Comparison of ENCODE assay signal across 8 cellular contexts in the genomic region with DNA sequence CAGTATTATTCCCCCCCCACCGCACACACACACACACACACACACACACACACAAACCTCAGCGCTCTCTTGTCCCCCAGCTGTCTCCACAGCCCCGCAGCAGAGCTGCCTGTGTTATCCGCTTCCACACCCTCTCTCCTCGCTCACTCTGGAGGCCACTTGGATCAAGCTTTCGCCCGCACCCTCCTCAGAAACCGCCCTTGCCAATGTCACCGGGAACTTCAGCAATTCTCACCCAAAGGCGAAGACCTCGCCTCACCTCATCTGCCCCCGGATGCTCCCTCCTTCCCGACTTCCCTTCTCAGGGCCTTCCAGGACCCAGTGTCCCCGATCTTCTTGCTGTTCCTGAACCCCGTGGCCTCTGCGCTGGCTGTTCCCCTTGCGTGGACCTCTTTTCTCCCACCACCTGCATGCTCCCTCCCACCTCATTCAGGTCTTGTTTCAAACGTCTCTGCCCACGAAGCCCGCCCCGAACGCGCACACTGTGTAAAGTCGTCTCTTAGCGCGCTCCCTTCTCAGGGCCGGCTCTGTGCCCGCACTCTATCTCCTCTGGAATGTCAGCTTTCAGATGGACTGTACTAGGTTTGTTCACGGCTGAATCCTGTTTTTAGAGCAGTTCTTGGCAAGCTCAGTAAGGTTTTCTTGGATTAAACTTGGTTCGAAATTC. TPM values are rescaled to one million over a fixed set of nuclear protein-coding genes. Genes with fewer than 3 reads are reported as not detected.
DNase-seq lines count a peak whose midpoint lies in the region; ATAC-seq and TF ChIP-seq lines count a peak whose summit lies in the region.

No MANE protein-coding gene starts in this region.

- peak overlapping the region; percentile 80 for H3K4me2 ChIP-seq in SK-N-SH
- H3K4me2 ChIP-seq in osteoblast (ENCODE audit: insufficient read depth, low read length): peak overlapping the region; percentile 84

- H3K9ac ChIP-seq in SK-N-SH: no peak overlapping the region

- peaks cover 49% of the 10 kb centered on the region for H3K4me1 Mint-ChIP-seq in Calu3 (ENCODE audit: low read depth, unreplicated experiment)

- BruUV-seq in Calu3 (replicated peaks; lab: Mats Ljungman, UMichigan): no TSS peak

- H3K27ac ChIP-seq in SK-N-SH (ENCODE audit: low read depth in 2 of 2, low read length in 1 of 2): no peak overlapping the region; a peak in 1 of 4 replicates
- H3K27ac ChIP-seq in osteoblast (ENCODE audit: low read depth, low read length): no peak overlapping the region

- H3K4me1 ChIP-seq in SK-N-SH (ENCODE audit: control insufficient read depth in 1 of 2, insufficient read depth in 2 of 2, low read depth in 1 of 2, low read length in 1 of 2) (peaks cover 0 to 21% of the 10 kb centered on the region in 2 experiments; a peak in 1 of 4 replicates), osteoblast (ENCODE audit: insufficient read depth, low read length) (peaks cover 5% of the 10 kb centered on the region)

- peaks cover 27% of the 10 kb centered on the region for H3F3A ChIP-seq in SK-N-SH (replicated peaks; ENCODE audit: insufficient read depth)

- POLR2A ChIA-PET in SK-N-SH (lab: Yijun Ruan, JAX): no interaction called here

- H2AFZ ChIP-seq in SK-N-SH (ENCODE audit: low read depth): no peak overlapping the region; the same call in 1 of the 2 replicates
- H2AFZ ChIP-seq in osteoblast (ENCODE audit: low read length): no peak overlapping the region

- H3K27me3 ChIP-seq in SK-N-SH (ENCODE audit: insufficient read depth) (no peaks in the 10 kb centered on the region), osteoblast (ENCODE audit: insufficient read depth, low read length) (peaks cover 7% of the 10 kb centered on the region)

- peak overlapping the region; percentile 75 for H3K4me3 Mint-ChIP-seq in Calu3 (ENCODE audit: low read depth, unreplicated experiment)

- CTCF ChIA-PET in Calu3 (lab: Charles Lee) (interaction anchor here (2.1 to 2.9 kb wide), 2 partner anchors 14 to 17 kb away, joined by 7 to 24 read pairs; no protein-coding TSS in a partner anchor), SK-N-SH (lab: Yijun Ruan, JAX) (interaction anchor here (0.6 to 6.5 kb wide), 4 partner anchors 16 to 38 kb away, joined by 3 to 72 read pairs (median 4); a partner anchor contains a TSS)

- peaks cover 52% of the 10 kb centered on the region for H3K36me3 Mint-ChIP-seq in Calu3 (ENCODE audit: insufficient read depth, unreplicated experiment)

- TF ChIP-seq CTCF in Calu3 (IDR thresholded peaks at IDR 0.05; ENCODE audit: unreplicated experiment) (no peak), SK-N-SH (IDR thresholded peaks at IDR 0.05) (no peak), epithelial cell of esophagus (IDR thresholded peaks at IDR 0.05; ENCODE audit: insufficient read depth, low read depth, low read length, missing control alignments) (no peak), osteoblast (IDR thresholded peaks at IDR 0.05; ENCODE audit: extremely low read depth, low read depth, low read length) (no peak)

- no peaks in the 10 kb centered on the region for H3K9me2 ChIP-seq in SK-N-SH

- no peaks in the 10 kb centered on the region for H3K9me3 Mint-ChIP-seq in Calu3 (ENCODE audit: low read depth, unreplicated experiment)

- peaks cover 45% of the 10 kb centered on the region for H3K27me3 Mint-ChIP-seq in Calu3 (ENCODE audit: unreplicated experiment)

- TF ChIP-seq RAD21 in SK-N-SH (IDR thresholded peaks at IDR 0.05; ENCODE audit: low read length): no peak

- H4K20me1 ChIP-seq in SK-N-SH (ENCODE audit: insufficient read depth) (no peaks in the 10 kb centered on the region; the same call in 1 of the 2 replicates), osteoblast (ENCODE audit: insufficient read depth, low read length) (no peaks in the 10 kb centered on the region)

- DNase-seq in Calu3: no peak
- DNase-seq in SK-N-SH: no peak
- peak; percentile 20 for DNase-seq in epithelial cell of esophagus (ENCODE audit: low read depth)
- peak; percentile 71 for DNase-seq in osteoblast (ENCODE audit: insufficient read length, low spot score, missing footprints)
- no peak for DNase-seq in NCI-H82 (lab: John Stamatoyannopoulos, UW)
- no peak for DNase-seq in SIG-M5 treated with dmso at 0.1 percent for 504 hours (lab: John Stamatoyannopoulos, UW; ENCODE audit: unreplicated experiment)

- no peaks in the 10 kb centered on the region for H3K36me3 ChIP-seq in SK-N-SH (replicated peaks in 1 of 2; ENCODE audit: control insufficient read depth in 1 of 2, insufficient read depth in 2 of 2, low read length in 1 of 2)
- no peaks in the 10 kb centered on the region for H3K36me3 ChIP-seq in osteoblast (ENCODE audit: insufficient read depth, low read length)

- TF ChIP-seq EP300 in SK-N-SH (IDR thresholded peaks at IDR 0.05; ENCODE audit: borderline replicate concordance in 1 of 2, low read depth in 1 of 2, low read length in 1 of 2): no peak

- ATAC-seq in GM19328 (IDR thresholded peaks at IDR 0.05; ENCODE audit: unreplicated experiment) (no peak), HG02885 (IDR thresholded peaks at IDR 0.05; ENCODE audit: poor library complexity, unreplicated experiment) (no peak)

- H3K79me2 ChIP-seq in SK-N-SH (ENCODE audit: insufficient read depth) (no peaks in the 10 kb centered on the region), osteoblast (ENCODE audit: insufficient read depth, low read length) (no peaks in the 10 kb centered on the region)

- H3K9me3 ChIP-seq in SK-N-SH (no peaks in the 10 kb centered on the region), osteoblast (ENCODE audit: low read depth, low read length) (no peaks in the 10 kb centered on the region)

- intact Hi-C loops in Calu3 (cut with micrococcal nuclease; ENCODE audit: unreplicated experiment): no loop called here

- H3K27ac Mint-ChIP-seq in Calu3 (ENCODE audit: unreplicated experiment): peak overlapping the region; percentile 97

- WGBS in SK-N-SH (ENCODE audit: low lambda C conversion rate): 46% methylated on average over 30 of the region's 30 CpGs

- H3K4me3 ChIP-seq in SK-N-SH (ENCODE audit: low read depth in 2 of 2, low read length in 1 of 2) (peak overlapping the region; percentile 62 to 75; a peak in 3 of 4 replicates), epithelial cell of esophagus (ENCODE audit: low read length) (peak overlapping the region; percentile 71), osteoblast (ENCODE audit: insufficient read depth, low read length) (peak overlapping the region; percentile 79)

TF ChIP-seq in SK-N-SH, 30 proteins besides CTCF, POLR2A, EP300 and RAD21 (continues in another document):
- TF ChIP-seq NRF1 (IDR thresholded peaks at IDR 0.05; ENCODE audit: low read depth, low read length) (no peak), POLR2AphosphoS5 (IDR thresholded peaks at IDR 0.05; ENCODE audit: low read depth, low read length) (no peak), EZH2phosphoT487 (IDR thresholded peaks at IDR 0.05; ENCODE audit: borderline replicate concordance, low read depth) (no peak), RXRA (IDR thresholded peaks at IDR 0.05; ENCODE audit: borderline replicate concordance, low read depth) (no peak), SIN3A (IDR thresholded peaks at IDR 0.05; ENCODE audit: borderline replicate concordance, low read depth, low read length) (no peak)
- TF ChIP-seq, protein P1, sequence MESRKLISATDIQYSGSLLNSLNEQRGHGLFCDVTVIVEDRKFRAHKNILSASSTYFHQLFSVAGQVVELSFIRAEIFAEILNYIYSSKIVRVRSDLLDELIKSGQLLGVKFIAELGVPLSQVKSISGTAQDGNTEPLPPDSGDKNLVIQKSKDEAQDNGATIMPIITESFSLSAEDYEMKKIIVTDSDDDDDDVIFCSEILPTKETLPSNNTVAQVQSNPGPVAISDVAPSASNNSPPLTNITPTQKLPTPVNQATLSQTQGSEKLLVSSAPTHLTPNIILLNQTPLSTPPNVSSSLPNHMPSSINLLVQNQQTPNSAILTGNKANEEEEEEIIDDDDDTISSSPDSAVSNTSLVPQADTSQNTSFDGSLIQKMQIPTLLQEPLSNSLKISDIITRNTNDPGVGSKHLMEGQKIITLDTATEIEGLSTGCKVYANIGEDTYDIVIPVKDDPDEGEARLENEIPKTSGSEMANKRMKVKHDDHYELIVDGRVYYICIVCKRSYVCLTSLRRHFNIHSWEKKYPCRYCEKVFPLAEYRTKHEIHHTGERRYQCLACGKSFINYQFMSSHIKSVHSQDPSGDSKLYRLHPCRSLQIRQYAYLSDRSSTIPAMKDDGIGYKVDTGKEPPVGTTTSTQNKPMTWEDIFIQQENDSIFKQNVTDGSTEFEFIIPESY (IDR thresholded peaks at IDR 0.05; ENCODE audit: borderline replicate concordance, low read depth): no peak
- TF ChIP-seq, protein P2, sequence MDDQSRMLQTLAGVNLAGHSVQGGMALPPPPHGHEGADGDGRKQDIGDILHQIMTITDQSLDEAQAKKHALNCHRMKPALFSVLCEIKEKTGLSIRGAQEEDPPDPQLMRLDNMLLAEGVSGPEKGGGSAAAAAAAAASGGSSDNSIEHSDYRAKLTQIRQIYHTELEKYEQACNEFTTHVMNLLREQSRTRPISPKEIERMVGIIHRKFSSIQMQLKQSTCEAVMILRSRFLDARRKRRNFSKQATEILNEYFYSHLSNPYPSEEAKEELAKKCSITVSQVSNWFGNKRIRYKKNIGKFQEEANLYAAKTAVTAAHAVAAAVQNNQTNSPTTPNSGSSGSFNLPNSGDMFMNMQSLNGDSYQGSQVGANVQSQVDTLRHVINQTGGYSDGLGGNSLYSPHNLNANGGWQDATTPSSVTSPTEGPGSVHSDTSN (IDR thresholded peaks at IDR 0.05): no peak

RNA-seq across cellular contexts. Expression of a gene that starts 0.9 kb away (rescaled TPM):
- 1.8 and 2.4 TPM in 2 replicates for total RNA-seq in Calu3 (2022)
- 2.0 and 3.5 TPM in 2 replicates for polyA plus RNA-seq in SK-N-SH (2012; rRNA removed)
- polyA plus RNA-seq in SK-N-SH (2012; cell fraction: cytosol; rRNA removed): 2.8 and 2.9 TPM in 2 replicates
- 2.4 and 3.9 TPM in 2 replicates for polyA plus RNA-seq in SK-N-SH (2012; cell fraction: nucleus; rRNA removed)
- total RNA-seq in osteoblast: 0.29 and 0.72 TPM in 2 replicates

RNA-seq across cellular contexts. Expression of a gene that starts 17.2 kb away (rescaled TPM):
- total RNA-seq in Calu3 (2022) (33.5 and 34.2 TPM in 2 replicates), osteoblast (12.4 and 15.9 TPM in 2 replicates)
- 35.3 and 35.9 TPM in 2 replicates for polyA plus RNA-seq in SK-N-SH (2012; rRNA removed)
- polyA plus RNA-seq in SK-N-SH (2012; cell fraction: cytosol; rRNA removed): 17.4 and 20.2 TPM in 2 replicates
- polyA plus RNA-seq in SK-N-SH (2012; cell fraction: nucleus; rRNA removed): 123 and 125 TPM in 2 replicates

RNA-seq across cellular contexts. Expression of a gene that starts 37.8 kb away (rescaled TPM):
- total RNA-seq in Calu3 (2022): 1,679 and 1,946 TPM in 2 replicates
- 4,191 and 4,715 TPM in 2 replicates for polyA plus RNA-seq in SK-N-SH (2012; rRNA removed)
- 3,130 and 3,829 TPM in 2 replicates for polyA plus RNA-seq in SK-N-SH (2012; cell fraction: cytosol; rRNA removed)
- polyA plus RNA-seq in SK-N-SH (2012; cell fraction: nucleus; rRNA removed): 1,982 and 2,553 TPM in 2 replicates
- 3,800 and 4,007 TPM in 2 replicates for total RNA-seq in osteoblast

RNA-seq across cellular contexts. Expression of a gene that starts 55.1 kb away (rescaled TPM):
- total RNA-seq in Calu3 (2022) (14.8 and 14.9 TPM in 2 replicates), osteoblast (6.8 and 7.2 TPM in 2 replicates)
- 6.4 and 10.6 TPM in 2 replicates for polyA plus RNA-seq in SK-N-SH (2012; rRNA removed)
- polyA plus RNA-seq in SK-N-SH (2012; cell fraction: cytosol; rRNA removed): 5.2 and 6.2 TPM in 2 replicates
- 34.7 and 38.0 TPM in 2 replicates for polyA plus RNA-seq in SK-N-SH (2012; cell fraction: nucleus; rRNA removed)

RNA-seq across cellular contexts. Expression of a gene that starts 58.5 kb away (rescaled TPM):
- not detected in 2 replicates for total RNA-seq in Calu3 (2022)
- polyA plus RNA-seq in SK-N-SH (2012; rRNA removed): not detected in 2 replicates
- polyA plus RNA-seq in SK-N-SH (2012; cell fraction: cytosol; rRNA removed): not detected in 2 replicates
- not detected in 2 replicates for polyA plus RNA-seq in SK-N-SH (2012; cell fraction: nucleus; rRNA removed)
- not detected in 2 replicates for total RNA-seq in osteoblast

Comparison
In these comparisons a context has a peak if more than half of its experiments do, and no peak if none do; other contexts are left out.
1. DNase-seq: peak in epithelial cell of esophagus (single experiment) and osteoblast (single experiment); none in Calu3 (single experiment), SK-N-SH (single experiment), NCI-H82 (single experiment) and SIG-M5 treated with dmso at 0.1 percent for 504 hours (single experiment).
2. Peak in every context shown above with its lines, with median percentiles within 50 percentile points of each other: H3K4me3 ChIP-seq.